13 cellular contexts compared by ENCODE assay signal in the genomic region with DNA sequence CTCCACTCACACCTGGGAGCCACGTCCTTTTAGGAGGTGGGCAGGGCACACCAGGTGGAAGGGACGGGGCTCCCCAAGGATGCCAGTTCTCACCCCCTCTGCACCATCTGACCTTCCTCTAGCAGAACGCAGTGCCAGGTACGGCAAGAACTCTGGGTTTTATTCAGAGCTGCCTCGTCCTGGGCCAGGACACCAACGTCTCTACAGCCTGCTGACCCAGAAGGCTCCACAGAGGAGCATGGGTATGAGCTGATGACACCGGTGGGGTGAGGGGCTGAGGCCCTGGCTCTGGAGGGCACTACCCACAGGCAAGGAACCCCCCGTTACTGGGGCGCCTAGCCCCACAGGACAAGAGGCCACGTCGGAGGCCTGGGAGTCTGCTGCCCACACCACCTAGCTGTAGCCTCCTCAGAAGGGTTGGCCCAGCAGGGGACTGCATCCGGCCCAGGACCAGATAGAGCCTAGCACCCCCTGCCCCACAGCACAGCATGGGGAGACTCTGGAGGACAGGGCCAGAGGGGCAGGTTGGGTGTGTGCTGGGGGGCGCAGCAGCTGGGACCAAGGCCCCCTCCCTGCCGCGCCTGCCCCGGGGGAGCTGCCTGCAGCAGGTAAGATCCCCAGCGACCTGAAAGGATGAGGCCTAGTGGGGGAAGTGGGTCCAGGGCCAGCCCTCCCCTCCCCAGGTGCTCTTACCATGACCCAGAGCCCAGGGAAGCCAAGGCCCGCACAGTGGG. TPM values are rescaled to one million over a fixed set of nuclear protein-coding genes. Genes with fewer than 3 reads are reported as not detected.
DNase-seq lines count a peak whose midpoint lies in the region; ATAC-seq, FAIRE-seq and TF ChIP-seq lines count a peak whose summit lies in the region.
"Had no signal": no experiment of that assay in that cellular context is flagged by ENCODE, and none has a peak within 500 bp of the region (broad histone marks: within the 10 kb centered on the region; RNA-seq: fewer than 3 reads in every experiment).

No MANE protein-coding gene starts in this region.

- H3K9me3 Mint-ChIP-seq in HFFc6, result peaks cover 4% of the 10 kb centered on the region
- H3K9me3 Mint-ChIP-seq: activated T-helper 1 cell treated with anti-CD3 and anti-CD28 coated beads, Interleukin-12 subunit alpha, Interleukin-12 subunit beta, Interleukin-2, Interleukin-4 antibody, amounts not matched to agents 30 ng/mL and 10 ng/mL and 1 ng/mL, durations not matched to agents 14 hours and 24 hours and 36 hours; CD8-positive, alpha-beta T cell; immature natural killer cell; natural killer cell had no signal

- H4K8ac ChIP-seq in mesenchymal stem cell (ENCODE audit: low read length), result no peak overlapping the region

- no peak for TF ChIP-seq CTCF in HFFc6 (IDR thresholded peaks at IDR 0.05)
- TF ChIP-seq CTCF in suprapubic skin (IDR thresholded peaks at IDR 0.05), result no peak

- no peak for FAIRE-seq in GM12892 (lab: Jason Lieb, UNC)

- no peak for ATAC-seq in GM21723 (IDR thresholded peaks at IDR 0.05; ENCODE audit: unreplicated experiment)
- ATAC-seq: CD8-positive, alpha-beta T cell; natural killer cell had no signal

- peak overlapping the region; percentile 90 for H3K9ac ChIP-seq in mesenchymal stem cell (ENCODE audit: low read length)

- peak overlapping the region; percentile 21 for H2BK5ac ChIP-seq in mesenchymal stem cell (ENCODE audit: low read depth, low read length, poor library complexity, severe bottlenecking)

- no peak overlapping the region for H3K4me3 Mint-ChIP-seq in HFFc6
- H3K4me3 Mint-ChIP-seq: activated T-helper 1 cell treated with anti-CD3 and anti-CD28 coated beads, Interleukin-12 subunit alpha, Interleukin-12 subunit beta, Interleukin-2, Interleukin-4 antibody, amounts not matched to agents 30 ng/mL and 10 ng/mL and 1 ng/mL, durations not matched to agents 14 hours and 24 hours and 36 hours; CD8-positive, alpha-beta T cell; immature natural killer cell; natural killer cell had no signal

- H2AK5ac ChIP-seq in mesenchymal stem cell (ENCODE audit: low read length, severe bottlenecking), result peak overlapping the region; percentile 73

- peak overlapping the region in 1 of 2 experiments; percentile 37 for H3K4ac ChIP-seq in mesenchymal stem cell (ENCODE audit: low read depth in 1 of 2, low read length in 2 of 2)

- no peak overlapping the region for H2BK120ac ChIP-seq in mesenchymal stem cell (ENCODE audit: low read depth, low read length)

- no peak overlapping the region for H2AFZ ChIP-seq in mesenchymal stem cell (ENCODE audit: low read depth, low read length)

- peak overlapping the region in 1 of 2 experiments; percentile 64 for H3K23ac ChIP-seq in mesenchymal stem cell (ENCODE audit: low read length in 2 of 2)

- H3K36me3 ChIP-seq in mesenchymal stem cell (ENCODE audit: control insufficient read depth in 1 of 2, insufficient read depth in 2 of 2, low read depth in 1 of 2, low read length in 2 of 2), result peaks cover 68 to 93% of the 10 kb centered on the region in 2 experiments
- H3K36me3 ChIP-seq in suprapubic skin, result peaks cover 47% of the 10 kb centered on the region

- H3K27ac ChIP-seq in caudate nucleus (ENCODE audit: low read depth, low read length), result peak overlapping the region; percentile 97
- peak overlapping the region; percentile 89 for H3K27ac ChIP-seq in mesenchymal stem cell (ENCODE audit: low read length, poor library complexity, severe bottlenecking)
- peak overlapping the region; percentile 66 for H3K27ac ChIP-seq in suprapubic skin

- H3K4me2 ChIP-seq in mesenchymal stem cell (ENCODE audit: low read length, poor library complexity, severe bottlenecking), result no peak overlapping the region

- DNase-seq in HFFc6 (no peak), caudate nucleus (lab: John Stamatoyannopoulos, UW) (peak in 2 of 61 donors; percentile 28 to 44), mesenchymal stem cell (no peak), suprapubic skin (ENCODE audit: low spot score in 2 of 2) (no peak), GM12892 (ENCODE audit: insufficient read length) (no peak)
- no peak for DNase-seq in activated T-cell treated with anti-CD3 and anti-CD28 coated beads, Interleukin-2, amount 50 U/mL, for 1 hour
- no peak for DNase-seq in effector CD8-positive, alpha-beta T cell (lab: John Stamatoyannopoulos, UW)
- DNase-seq: activated CD4-positive, CD25-positive, alpha-beta regulatory T cell treated with anti-CD3 and anti-CD28 coated beads, Interleukin-2, amount 50 U/mL, for 72 hours; CD8-positive, alpha-beta T cell; immature natural killer cell; natural killer cell had no signal

- peak overlapping the region; percentile 10 to 86 for H3K18ac ChIP-seq in mesenchymal stem cell (ENCODE audit: low read depth in 1 of 2, low read length in 2 of 2)

- H3K27me3 ChIP-seq in mesenchymal stem cell (ENCODE audit: control insufficient read depth in 1 of 2, insufficient read depth in 1 of 2, low read length in 2 of 2) (no peaks in the 10 kb centered on the region), suprapubic skin (no peaks in the 10 kb centered on the region)

- TF ChIP-seq POLR2A in suprapubic skin (IDR thresholded peaks at IDR 0.05) (no peak), GM12892 (IDR thresholded peaks at IDR 0.05; ENCODE audit: low read depth, low read length) (no peak)

- H3K27ac Mint-ChIP-seq in HFFc6, result peak overlapping the region; percentile 69
- H3K27ac Mint-ChIP-seq: activated T-helper 1 cell treated with anti-CD3 and anti-CD28 coated beads, Interleukin-12 subunit alpha, Interleukin-12 subunit beta, Interleukin-2, Interleukin-4 antibody, amounts not matched to agents 30 ng/mL and 10 ng/mL and 1 ng/mL, durations not matched to agents 14 hours and 24 hours and 36 hours; CD8-positive, alpha-beta T cell; immature natural killer cell; natural killer cell had no signal

- H3K36me3 Mint-ChIP-seq in HFFc6 (ENCODE audit: low read depth), result peaks cover 28% of the 10 kb centered on the region
- H3K36me3 Mint-ChIP-seq: CD8-positive, alpha-beta T cell; immature natural killer cell; natural killer cell had no signal

- H2BK12ac ChIP-seq in mesenchymal stem cell (ENCODE audit: low read length in 2 of 2), result peak overlapping the region in 1 of 2 experiments; percentile 25

- H3K27me3 Mint-ChIP-seq in HFFc6 (ENCODE audit: insufficient read depth), result peaks cover 13% of the 10 kb centered on the region

- H3K4me1 ChIP-seq in mesenchymal stem cell (ENCODE audit: control insufficient read depth, insufficient read depth, low read depth, low read length) (peaks cover 87% of the 10 kb centered on the region), suprapubic skin (peaks cover 41% of the 10 kb centered on the region)

- H3K79me1 ChIP-seq in mesenchymal stem cell (replicated peaks; ENCODE audit: low read length, poor library complexity, severe bottlenecking), result no peaks in the 10 kb centered on the region

- WGBS in mesenchymal stem cell, result 94% methylated on average over 16 of the region's 18 CpGs
- 76% methylated on average over 7 of the region's 18 CpGs for WGBS in suprapubic skin

- H3K4me3 ChIP-seq in mesenchymal stem cell (ENCODE audit: insufficient read depth in 1 of 2, low read depth in 1 of 2, low read length in 2 of 2) (no peak overlapping the region), suprapubic skin (no peak overlapping the region)

- peaks cover 48% of the 10 kb centered on the region for H3K4me1 Mint-ChIP-seq in HFFc6 (ENCODE audit: low read depth)

- no peak for TF ChIP-seq EP300 in suprapubic skin (IDR thresholded peaks at IDR 0.05)

- peak overlapping the region in 1 of 2 experiments; percentile 49 for H3K14ac ChIP-seq in mesenchymal stem cell (ENCODE audit: low read length in 2 of 2)

- H4K91ac ChIP-seq in mesenchymal stem cell (ENCODE audit: low read length), result peak overlapping the region; percentile 19

- no peak overlapping the region for H2BK15ac ChIP-seq in mesenchymal stem cell (ENCODE audit: low read depth, poor library complexity, severe bottlenecking)

- H3K9me3 ChIP-seq in mesenchymal stem cell (ENCODE audit: control insufficient read depth, low read length), result no peaks in the 10 kb centered on the region
- no peaks in the 10 kb centered on the region for H3K9me3 ChIP-seq in suprapubic skin

RNA-seq across cellular contexts. Expression of a gene that starts 13.9 kb away (rescaled TPM):
- total RNA-seq in HFFc6 (2021; fragmentation: NEBNext Ultra II Directional; extraction: Animal tissue kit (Norgen Biotek cat#: 25700)), result 100 to 1,000 TPM; 126 to 148 (median 130) TPM
- 169 TPM for polyA plus RNA-seq in mesenchymal stem cell (2013, experiment 1 of 2)
- polyA plus RNA-seq in mesenchymal stem cell (2013, experiment 2 of 2), result 176 TPM
- total RNA-seq in suprapubic skin, result 10 to 100 TPM; 26.5 to 39.2 (median 30.9) TPM
- polyA plus RNA-seq in GM12892 (2012; ENCODE audit: missing spikeins), result 1.5 TPM
- total RNA-seq: CD8-positive, alpha-beta T cell; natural killer cell had no signal
- polyA plus RNA-seq: immature natural killer cell had no signal

RNA-seq across cellular contexts. Expression of a gene that starts 18.8 kb away (rescaled TPM):
- total RNA-seq in HFFc6 (2021; fragmentation: NEBNext Ultra II Directional; extraction: Animal tissue kit (Norgen Biotek cat#: 25700)), result not detected
- polyA plus RNA-seq in mesenchymal stem cell (2013, experiment 1 of 2), result not detected
- polyA plus RNA-seq in mesenchymal stem cell (2013, experiment 2 of 2), result not detected
- total RNA-seq in suprapubic skin, result not detected
- not detected for polyA plus RNA-seq in GM12892 (2012; ENCODE audit: missing spikeins)
- total RNA-seq: activated T-helper 1 cell treated with anti-CD3 and anti-CD28 coated beads, Interleukin-12 subunit alpha, Interleukin-12 subunit beta, Interleukin-2, Interleukin-4 antibody, amounts not matched to agents 30 ng/mL and 10 ng/mL and 1 ng/mL, durations not matched to agents 14 hours and 24 hours and 36 hours; CD8-positive, alpha-beta T cell; natural killer cell had no signal
- polyA plus RNA-seq: immature natural killer cell had no signal

RNA-seq across cellular contexts. Expression of a gene that starts 30.6 kb away (rescaled TPM):
- not detected for total RNA-seq in HFFc6 (2021; fragmentation: NEBNext Ultra II Directional; extraction: Animal tissue kit (Norgen Biotek cat#: 25700))
- not detected for polyA plus RNA-seq in mesenchymal stem cell (2013, experiment 1 of 2)
- not detected for polyA plus RNA-seq in mesenchymal stem cell (2013, experiment 2 of 2)
- not detected for total RNA-seq in suprapubic skin
- not detected for polyA plus RNA-seq in GM12892 (2012; ENCODE audit: missing spikeins)
- total RNA-seq: activated T-helper 1 cell treated with anti-CD3 and anti-CD28 coated beads, Interleukin-12 subunit alpha, Interleukin-12 subunit beta, Interleukin-2, Interleukin-4 antibody, amounts not matched to agents 30 ng/mL and 10 ng/mL and 1 ng/mL, durations not matched to agents 14 hours and 24 hours and 36 hours; CD8-positive, alpha-beta T cell; natural killer cell had no signal
- polyA plus RNA-seq: immature natural killer cell had no signal
